1 cellular context compared by ENCODE assay signal in genomic region chr7:156659961-156660360, GRCh38.
TF ChIP-seq lines count a peak whose summit lies in the region.

No MANE protein-coding gene starts in this region.

TF ChIP-seq in WTC11, 78 proteins besides CTCF, POLR2A, EP300 and RAD21:
- no peak for TF ChIP-seq ZNF423 (CRISPR knock-in tag; IDR thresholded peaks at IDR 0.05)
TF ChIP-seq in WTC11: peak in this region for 0.
